In genomic region chr12:51326762-51327439, GRCh38 we compare ENCODE assay signal across 8 cellular contexts. TPM values are rescaled to one million over a fixed set of nuclear protein-coding genes. Genes with fewer than 3 reads are reported as not detected.
A peak's percentile ranks its signal among the peaks of the same experiment; 100 is the strongest.
DNase-seq lines count a peak whose midpoint lies in the region; ATAC-seq and TF ChIP-seq lines count a peak whose summit lies in the region.

No MANE protein-coding gene starts in this region.

- H3K9me3 Mint-ChIP-seq in CD4-positive, alpha-beta memory T cell = no peaks in the 10 kb centered on the region
- H3K9me3 Mint-ChIP-seq in MCF 10A (ENCODE audit: unreplicated experiment) = no peaks in the 10 kb centered on the region

- intact Hi-C loops in CD4-positive, alpha-beta memory T cell (cut with micrococcal nuclease) = loop anchor here (10.0 kb wide), 1 partner anchor 562 kb away; the partner anchor contains the start of gene ATF1
- intact Hi-C loops in MCF 10A (cut with micrococcal nuclease) = loop anchor here (5.0 kb wide), 1 partner anchor 45 kb away; no protein-coding TSS in a partner anchor

- peaks cover 51 to 91% (median 71%) of the 10 kb centered on the region in 4 donors for H3K4me1 Mint-ChIP-seq in CD4-positive, alpha-beta memory T cell
- H3K4me1 Mint-ChIP-seq in MCF 10A (ENCODE audit: insufficient read depth, unreplicated experiment) = peaks cover 11% of the 10 kb centered on the region

- no peak for TF ChIP-seq CTCF in MCF 10A (IDR thresholded peaks at IDR 0.05; ENCODE audit: unreplicated experiment)

- peak overlapping the region; percentile 27 for H3K27ac ChIP-seq in CD4-positive, alpha-beta memory T cell (ENCODE audit: low read depth, low read length)
- H3K27ac ChIP-seq in mesodermal cell (ENCODE audit: low read depth, low read length, severe bottlenecking) = peak overlapping the region; percentile 61

- no peaks in the 10 kb centered on the region for H3K27me3 ChIP-seq in CD4-positive, alpha-beta memory T cell (ENCODE audit: insufficient read depth, low read length)

- H3K27me3 Mint-ChIP-seq in CD4-positive, alpha-beta memory T cell = no peaks in the 10 kb centered on the region
- H3K27me3 Mint-ChIP-seq in MCF 10A (ENCODE audit: insufficient read depth, unreplicated experiment) = no peaks in the 10 kb centered on the region

- DNase-seq in CD4-positive, alpha-beta memory T cell = no peak
- peak; percentile 100 for DNase-seq in MV-4-11 (lab: John Stamatoyannopoulos, UW)
- DNase-seq in MCF 10A (ENCODE audit: unreplicated experiment) = peak; percentile 82
- DNase-seq in activated effector memory CD4-positive, alpha-beta T cell treated with anti-CD3 and anti-CD28 coated beads, Interleukin-2, amount 50 U/mL, for 16 hours = no peak

- H3K27ac Mint-ChIP-seq in CD4-positive, alpha-beta memory T cell = peak overlapping the region; percentile 77 to 98 (median 94)
- H3K27ac Mint-ChIP-seq in MCF 10A (ENCODE audit: low read depth, unreplicated experiment) = peak overlapping the region; percentile 86

- POLR2A ChIA-PET in CD4-positive, alpha-beta memory T cell (lab: Charles Lee; ENCODE audit: partially characterized antibody) = interaction anchor here (0.6 to 5.8 kb wide), 10 partner anchors 9 to 277 kb away, joined by 3 to 31 read pairs (median 4); partner anchors contain the start of genes DAZAP2 and SMAGP
- POLR2A ChIA-PET in MCF 10A (lab: Yijun Ruan, JAX) = interaction anchor here (0.6 to 1.2 kb wide), 4 partner anchors 24 to 413 kb away, joined by 3 to 5 read pairs (median 4); partner anchors contain the start of gene DAZAP2

- H3K9me3 ChIP-seq in CD4-positive, alpha-beta memory T cell (ENCODE audit: control insufficient read depth in 1 of 2, low read length in 2 of 2) = no peaks in the 10 kb centered on the region
- H3K9me3 ChIP-seq in mesodermal cell (ENCODE audit: control insufficient read depth, low read length) = no peaks in the 10 kb centered on the region

- H3K4me3 ChIP-seq in CD4-positive, alpha-beta memory T cell (ENCODE audit: low read length in 2 of 2) = no peak overlapping the region
- no peak overlapping the region for H3K4me3 ChIP-seq in mesodermal cell (ENCODE audit: extremely low read depth, insufficient read depth, low read length, poor library complexity, severe bottlenecking)

- peaks cover 16 to 19% of the 10 kb centered on the region in 2 donors for H3K36me3 Mint-ChIP-seq in CD4-positive, alpha-beta memory T cell
- peaks cover 11% of the 10 kb centered on the region for H3K36me3 Mint-ChIP-seq in MCF 10A (ENCODE audit: insufficient read depth, unreplicated experiment)

- H3K4me3 Mint-ChIP-seq in CD4-positive, alpha-beta memory T cell = peak overlapping the region in 7 of 8 donors; percentile 40 to 74 (median 64)
- no peak overlapping the region for H3K4me3 Mint-ChIP-seq in MCF 10A (ENCODE audit: unreplicated experiment)

- H3K36me3 ChIP-seq in CD4-positive, alpha-beta memory T cell (ENCODE audit: insufficient read depth, low read length) = no peaks in the 10 kb centered on the region
- H3K36me3 ChIP-seq in mesodermal cell (ENCODE audit: control insufficient read depth, insufficient read depth, low read length) = no peaks in the 10 kb centered on the region

- ATAC-seq in GM21367 (IDR thresholded peaks at IDR 0.05; ENCODE audit: unreplicated experiment) = peak; percentile 32
- no peak for ATAC-seq in GM18873 (IDR thresholded peaks at IDR 0.05; ENCODE audit: low FRiP score, unreplicated experiment)
- no peak for ATAC-seq in HG02938 (IDR thresholded peaks at IDR 0.05; ENCODE audit: unreplicated experiment)

- no TSS peak for BruUV-seq in MCF 10A (replicated peaks; lab: Mats Ljungman, UMichigan)

- CTCF ChIA-PET in CD4-positive, alpha-beta memory T cell (lab: Charles Lee; ENCODE audit: partially characterized antibody) = interaction anchor here (0.9 to 16.9 kb wide), 5 partner anchors 8 to 56 kb away, joined by 3 to 191 read pairs (median 5); partner anchors contain the start of gene SMAGP
- CTCF ChIA-PET in MCF 10A (lab: Yijun Ruan, JAX) = interaction anchor here (0.7 to 1.2 kb wide), 2 partner anchors 14 to 23 kb away, joined by 3 to 9 read pairs; no protein-coding TSS in a partner anchor

- WGBS in mesodermal cell (ENCODE audit: insufficient coverage in 2 of 2), 2 experiments = 83 to 85% methylated on average over 6 to 7 of the region's 7 CpGs

- H3K4me1 ChIP-seq in CD4-positive, alpha-beta memory T cell (ENCODE audit: insufficient read depth, low read length) = peaks cover 65% of the 10 kb centered on the region
- peaks cover 13% of the 10 kb centered on the region for H3K4me1 ChIP-seq in mesodermal cell (ENCODE audit: control insufficient read depth, insufficient read depth, low read length, poor library complexity, severe bottlenecking)

RNA-seq across cellular contexts. Expression of gene BIN2, which starts 2.9 kb away (rescaled TPM):
- total RNA-seq in CD4-positive, alpha-beta memory T cell = 100 to 1,000 TPM; 215 to 221 TPM
- polyA plus RNA-seq in CD4-positive, alpha-beta memory T cell = 100 to 1,000 TPM; 183 to 309 TPM
- not detected in 2 replicates for total RNA-seq in MCF 10A (2022)
- not detected for polyA plus RNA-seq in mesodermal cell (2013, experiment 1 of 2)
- polyA plus RNA-seq in mesodermal cell (2013, experiment 2 of 2) = not detected

RNA-seq across cellular contexts. Expression of gene CELA1, which starts 19.6 kb away (rescaled TPM):
- under 1 TPM; 0.36 to 0.73 TPM for total RNA-seq in CD4-positive, alpha-beta memory T cell
- polyA plus RNA-seq in CD4-positive, alpha-beta memory T cell = 1 to 10 TPM; 1.6 to 3.7 TPM
- total RNA-seq in MCF 10A (2022) = not detected in 2 replicates
- not detected for polyA plus RNA-seq in mesodermal cell (2013, experiment 1 of 2)
- not detected for polyA plus RNA-seq in mesodermal cell (2013, experiment 2 of 2)

RNA-seq across cellular contexts. Expression of gene SMAGP, which starts 56.7 kb away (rescaled TPM):
- total RNA-seq in CD4-positive, alpha-beta memory T cell = 1 to 10 TPM; 3.9 to 5.5 TPM
- polyA plus RNA-seq in CD4-positive, alpha-beta memory T cell = 10 to 100 TPM; 10.6 to 18.9 TPM
- 17.4 and 19.0 TPM in 2 replicates for total RNA-seq in MCF 10A (2022)
- polyA plus RNA-seq in mesodermal cell (2013, experiment 1 of 2) = 13.4 TPM
- polyA plus RNA-seq in mesodermal cell (2013, experiment 2 of 2) = 11.2 TPM

Comparison
In these comparisons a context has a peak if more than half of its experiments do, and no peak if none do; other contexts are left out.
1. DNase-seq: peak in MV-4-11 (single experiment) and MCF 10A (single experiment); none in CD4-positive, alpha-beta memory T cell (0 of 5) and activated effector memory CD4-positive, alpha-beta T cell treated with anti-CD3 and anti-CD28 coated beads, Interleukin-2, amount 50 U/mL, for 16 hours (single experiment).
2. RNA of gene BIN2, which starts 2.9 kb away (total RNA-seq): 215 to 221 TPM in CD4-positive, alpha-beta memory T cell; not detected in MCF 10A; every median in the first group is over 100 times any median in the second.